16 cellular contexts compared by ENCODE assay signal in genomic region chr1:91099746-91100621, GRCh38.
DNase-seq lines count a peak whose midpoint lies in the region; ATAC-seq, FAIRE-seq and TF ChIP-seq lines count a peak whose summit lies in the region.
"Had no signal": no experiment of that assay in that cellular context is flagged by ENCODE, and none has a peak within 500 bp of the region (broad histone marks: within the 10 kb centered on the region; RNA-seq: fewer than 3 reads in every experiment).

No MANE protein-coding gene starts in this region.

- no peaks in the 10 kb centered on the region; a peak in 1 of 4 replicates for H3K27me3 ChIP-seq in GM12878 (replicated peaks in 1 of 2; ENCODE audit: control insufficient read depth in 2 of 2, insufficient read depth in 2 of 2, low read length in 1 of 2)
- H3K27me3 ChIP-seq in trophoblast cell (ENCODE audit: insufficient read depth, low read length): no peaks in the 10 kb centered on the region

- H2BK12ac ChIP-seq in trophoblast cell (ENCODE audit: low read length): peak overlapping the region; percentile 91

- SMC1A ChIA-PET in GM12878 (lab: Charles Lee; ENCODE audit: uncharacterized antibody, unreplicated experiment): no interaction called here

- H3K9ac ChIP-seq in GM12878 (ENCODE audit: control insufficient read depth, insufficient read depth, low read length): no peak overlapping the region
- no peak overlapping the region for H3K9ac ChIP-seq in trophoblast cell (ENCODE audit: low read length)

- BruUV-seq in GM12878 (replicated peaks; lab: Mats Ljungman, UMichigan): no TSS peak

- peak; percentile 33 for ATAC-seq in activated CD4-positive, alpha-beta T cell treated with anti-CD3 and anti-CD28 coated beads for 36 hours
- ATAC-seq in HG03442 (IDR thresholded peaks at IDR 0.05; ENCODE audit: unreplicated experiment) (peak; percentile 81), GM12878 (peak; percentile 73), HG03196 (IDR thresholded peaks at IDR 0.05; ENCODE audit: unreplicated experiment) (no peak), left colon (no peak), HG03097 (IDR thresholded peaks at IDR 0.05; ENCODE audit: low FRiP score, unreplicated experiment) (no peak)

- TF ChIP-seq RAD21 in GM12878 (IDR thresholded peaks at IDR 0.05; ENCODE audit: insufficient read depth, low read depth, low read length): no peak

- no peak overlapping the region; the same call in 1 of the 2 replicates for H3K4me2 ChIP-seq in GM12878 (ENCODE audit: control insufficient read depth, insufficient read depth)
- H3K4me2 ChIP-seq in trophoblast cell (ENCODE audit: low read length): peak overlapping the region; percentile 13

- in situ Hi-C loops in GM12878 (cut with MboI): no loop called here

- H3K9me3 Mint-ChIP-seq in activated CD4-positive, alpha-beta T cell treated with anti-CD3 and anti-CD28 coated beads for 36 hours (ENCODE audit: low read depth): no peaks in the 10 kb centered on the region
- H3K9me3 Mint-ChIP-seq: nephron had no signal

- H2BK120ac ChIP-seq in trophoblast cell (ENCODE audit: insufficient read depth, low read length, poor library complexity): peak overlapping the region; percentile 81

- intact Hi-C loops in activated CD4-positive, alpha-beta T cell treated with anti-CD3 and anti-CD28 coated beads for 36 hours (cut with DNase I, micrococcal nuclease): no loop called here
- intact Hi-C loops in GM12878 (cut with micrococcal nuclease; ENCODE audit: unreplicated experiment) (no loop called here), left colon (cut with DNase I, micrococcal nuclease) (no loop called here)

- FAIRE-seq in GM12878 (lab: Jason Lieb, UNC): no peak
- FAIRE-seq: A204.1 had no signal

- H4K8ac ChIP-seq in trophoblast cell (ENCODE audit: low read depth, low read length): peak overlapping the region; percentile 21

- H2AK5ac ChIP-seq in trophoblast cell (ENCODE audit: low read length): no peak overlapping the region

- H3K4me3 Mint-ChIP-seq in activated CD4-positive, alpha-beta T cell treated with anti-CD3 and anti-CD28 coated beads for 36 hours: no peak overlapping the region
- H3K4me3 Mint-ChIP-seq: HFFc6, nephron had no signal

- peak overlapping the region; percentile 78 for H4K91ac ChIP-seq in trophoblast cell (ENCODE audit: low read depth, low read length)

- H3K79me1 ChIP-seq in trophoblast cell (ENCODE audit: low read length): peaks cover 20% of the 10 kb centered on the region

- H3K4me1 ChIP-seq in GM12878 (ENCODE audit: control insufficient read depth, insufficient read depth, low read length) (no peaks in the 10 kb centered on the region), trophoblast cell (ENCODE audit: control insufficient read depth in 1 of 2, insufficient read depth in 2 of 2, low read length in 2 of 2) (peaks cover 16 to 17% of the 10 kb centered on the region in 2 experiments)

- peak overlapping the region; percentile 69 for H3K14ac ChIP-seq in trophoblast cell (ENCODE audit: low read length)

- H3K18ac ChIP-seq in trophoblast cell (ENCODE audit: low read length): no peak overlapping the region

- no peak for TF ChIP-seq POLR2A in GM12878 (IDR thresholded peaks at IDR 0.05; ENCODE audit: low read depth, low read length)

- no peak overlapping the region for H2AFZ ChIP-seq in GM12878 (ENCODE audit: control insufficient read depth, low read depth, low read length)
- H2AFZ ChIP-seq in trophoblast cell (ENCODE audit: insufficient read depth, low read length, poor library complexity): no peak overlapping the region

- H3K4me1 Mint-ChIP-seq in activated CD4-positive, alpha-beta T cell treated with anti-CD3 and anti-CD28 coated beads for 36 hours: peaks cover 10% of the 10 kb centered on the region

- DNase-seq in activated CD4-positive, alpha-beta T cell treated with anti-CD3 and anti-CD28 coated beads for 36 hours: peak; percentile 15
- no peak for DNase-seq in activated CD4-positive, alpha-beta T cell treated with anti-CD3 and anti-CD28 coated beads, Interleukin-2, amount 50 U/mL, for 48 hours
- DNase-seq in GM12878 (ENCODE audit: low read depth, low spot score) (no peak), trophoblast cell (peak; percentile 83 to 89), left colon (no peak)
- DNase-seq: anterior cingulate cortex, DMS153, HFFc6, NCI-H1048, NCI-H748 treated with DMSO at 0.1 percent for 48 hours, spleen had no signal

- H2BK5ac ChIP-seq in trophoblast cell (ENCODE audit: low read depth, low read length, poor library complexity): peak overlapping the region; percentile 71

- H3K4ac ChIP-seq in trophoblast cell (ENCODE audit: low read depth, low read length): no peak overlapping the region

- no peaks in the 10 kb centered on the region for H3K36me3 Mint-ChIP-seq in activated CD4-positive, alpha-beta T cell treated with anti-CD3 and anti-CD28 coated beads for 36 hours (ENCODE audit: low read depth)

- TF ChIP-seq CTCF in GM12878 (IDR thresholded peaks at IDR 0.05 in 2 of 3, conservative IDR thresholded peaks at IDR 0.05 in 1 of 3; ENCODE audit: control insufficient read depth in 2 of 3, extremely low read depth in 1 of 3, insufficient read depth in 1 of 3, low read depth in 3 of 3, low read length in 3 of 3): no peak

- H3K9me3 ChIP-seq in GM12878 (replicated peaks; ENCODE audit: control insufficient read depth, insufficient read depth, low read length) (no peaks in the 10 kb centered on the region), trophoblast cell (ENCODE audit: insufficient read depth, low read depth, low read length) (no peaks in the 10 kb centered on the region)
- H3K9me3 ChIP-seq: spleen had no signal

- no peaks in the 10 kb centered on the region for H4K20me1 ChIP-seq in GM12878 (ENCODE audit: control insufficient read depth, insufficient read depth)

- H3K23ac ChIP-seq in trophoblast cell (ENCODE audit: low read length): no peak overlapping the region

- CTCF ChIA-PET in activated CD4-positive, alpha-beta T cell treated with anti-CD3 and anti-CD28 coated beads for 36 hours (lab: Charles Lee): no interaction called here
- CTCF ChIA-PET in GM12878 (lab: Yijun Ruan, JAX): interaction anchor here (0.5 to 1.6 kb wide), 2 partner anchors 65 to 1086 kb away, joined by 3 to 4 read pairs; no protein-coding TSS in a partner anchor

- H3K27ac Mint-ChIP-seq in activated CD4-positive, alpha-beta T cell treated with anti-CD3 and anti-CD28 coated beads for 36 hours: no peak overlapping the region
- H3K27ac Mint-ChIP-seq: HFFc6, nephron had no signal

- H3K4me3 ChIP-seq in GM12878 (no peak overlapping the region), trophoblast cell (ENCODE audit: low read depth, low read length) (no peak overlapping the region)
- H3K4me3 ChIP-seq: spleen had no signal

- WGBS in GM12878 (ENCODE audit: insufficient coverage, insufficient replicate concordance, low lambda C conversion rate, missing lambda C conversion rate): 29% methylated on average over 7 of the region's 7 CpGs
- no CpG with 5 or more reads among the region's 7 CpGs for WGBS in trophoblast cell (ENCODE audit: extremely low coverage, insufficient coverage, insufficient read length)

- POLR2A ChIA-PET in activated CD4-positive, alpha-beta T cell treated with anti-CD3 and anti-CD28 coated beads for 36 hours (lab: Charles Lee): no interaction called here
- POLR2A ChIA-PET in GM12878 (lab: Charles Lee): no interaction called here

- peaks cover 12% of the 10 kb centered on the region for H3K27me3 Mint-ChIP-seq in activated CD4-positive, alpha-beta T cell treated with anti-CD3 and anti-CD28 coated beads for 36 hours

- no peak for TF ChIP-seq EP300 in GM12878 (IDR thresholded peaks at IDR 0.05; ENCODE audit: borderline replicate concordance in 1 of 2, control insufficient read depth in 1 of 2, low read depth in 2 of 2, low read length in 2 of 2)

- no peaks in the 10 kb centered on the region for H3K79me2 ChIP-seq in GM12878 (ENCODE audit: control insufficient read depth, insufficient read depth, low read length)
- no peaks in the 10 kb centered on the region for H3K79me2 ChIP-seq in trophoblast cell (ENCODE audit: control insufficient read depth, insufficient read depth, low read length, poor library complexity)

- H4K12ac ChIP-seq in trophoblast cell (ENCODE audit: low read depth, low read length): no peak overlapping the region

- RAD21 ChIA-PET in GM12878 (lab: Charles Lee; ENCODE audit: unreplicated experiment): no interaction called here

- no peak overlapping the region for H3K27ac ChIP-seq in GM12878 (ENCODE audit: control insufficient read depth, insufficient read depth)
- peak overlapping the region; percentile 98 for H3K27ac ChIP-seq in trophoblast cell (ENCODE audit: low read depth, low read length)
- H3K27ac ChIP-seq: spleen had no signal

- H3K36me3 ChIP-seq in GM12878 (ENCODE audit: control insufficient read depth in 2 of 2, insufficient read depth in 2 of 2, low read length in 1 of 2) (no peaks in the 10 kb centered on the region), trophoblast cell (ENCODE audit: control insufficient read depth in 1 of 2, insufficient read depth in 2 of 2, low read length in 2 of 2) (no peaks in the 10 kb centered on the region)
- H3K36me3 ChIP-seq: spleen had no signal

TF ChIP-seq in GM12878, 131 proteins besides CTCF, POLR2A, EP300 and RAD21 (continues in another document):
- TF ChIP-seq YY1 (IDR thresholded peaks at IDR 0.05; ENCODE audit: low read depth, low read length) (no peak), SRF (IDR thresholded peaks at IDR 0.05; ENCODE audit: low read depth in 2 of 2, low read length in 2 of 2) (peak in 1 of 2 experiments; percentile 72; a peak in 1 of 4 replicates), RUNX3 (IDR thresholded peaks at IDR 0.05; ENCODE audit: low read length) (peak; percentile 81), NR2F1 (conservative IDR thresholded peaks at IDR 0.05) (peak; percentile 52), CBFB (IDR thresholded peaks at IDR 0.05; ENCODE audit: low read depth) (peak; percentile 36; the same call in 1 of the 2 replicates), MLLT1 (IDR thresholded peaks at IDR 0.05) (peak; percentile 87), ZNF24 (IDR thresholded peaks at IDR 0.05) (no peak)

Comparison
In these comparisons a context has a peak if more than half of its experiments do, and no peak if none do; other contexts are left out.
1. DNase-seq: peak in activated CD4-positive, alpha-beta T cell treated with anti-CD3 and anti-CD28 coated beads for 36 hours (single experiment) and trophoblast cell (2 of 2); none in activated CD4-positive, alpha-beta T cell treated with anti-CD3 and anti-CD28 coated beads, Interleukin-2, amount 50 U/mL, for 48 hours (0 of 2), GM12878 (single experiment) and left colon (0 of 2).
2. ATAC-seq: peak in activated CD4-positive, alpha-beta T cell treated with anti-CD3 and anti-CD28 coated beads for 36 hours (single experiment), HG03442 (single experiment) and GM12878 (single experiment); none in HG03196 (single experiment), left colon (single experiment) and HG03097 (single experiment).